19 cellular contexts compared by ENCODE assay signal in the genomic region with DNA sequence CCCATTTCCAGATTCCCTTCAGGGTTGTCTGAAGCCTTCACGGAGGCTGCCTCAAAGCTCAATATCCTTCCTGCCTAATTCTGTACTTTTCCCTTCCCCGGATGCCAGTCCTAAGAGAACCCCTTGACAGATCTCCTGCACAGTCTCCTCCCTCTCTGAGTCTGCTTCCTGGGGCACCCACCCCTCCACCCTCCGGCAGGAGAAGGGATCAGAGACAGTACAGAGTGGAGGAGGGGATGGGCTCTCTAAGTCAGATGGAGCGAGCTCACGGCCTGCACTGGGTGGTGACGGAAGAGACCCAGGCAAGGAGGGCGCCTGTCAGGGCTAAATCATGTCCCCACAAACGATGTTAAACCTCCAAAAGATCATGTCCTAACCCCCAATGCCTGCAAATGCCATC. TPM values are rescaled to one million over a fixed set of nuclear protein-coding genes. Genes with fewer than 3 reads are reported as not detected.
DNase-seq lines count a peak whose midpoint lies in the region; ATAC-seq lines count a peak whose summit lies in the region.
"Had no signal": no experiment of that assay in that cellular context is flagged by ENCODE, and none has a peak within 500 bp of the region (broad histone marks: within the 10 kb centered on the region; RNA-seq: fewer than 3 reads in every experiment).

No MANE protein-coding gene starts in this region.

- ATAC-seq in activated naive CD8-positive, alpha-beta T cell treated with anti-CD3 and anti-CD28 coated beads, Interleukin-2, amount 10 ng/mL, durations not matched to agents 7 days and 5 days (ENCODE audit: low read depth), result no peak
- no peak for ATAC-seq in left ventricle myocardium superior
- ATAC-seq in GM19455 (IDR thresholded peaks at IDR 0.05; ENCODE audit: unreplicated experiment), result no peak

- peak overlapping the region; percentile 10 for H2BK15ac ChIP-seq in neuronal stem cell (ENCODE audit: low read length)

- H3K79me1 ChIP-seq in neuronal stem cell (ENCODE audit: low read depth, low read length), result no peaks in the 10 kb centered on the region

- H3K9ac ChIP-seq in neuronal stem cell (ENCODE audit: low read depth, low read length, poor library complexity), result no peak overlapping the region

- H3K4me3 Mint-ChIP-seq in CD4-positive, alpha-beta memory T cell, result peak overlapping the region in 7 of 8 donors; percentile 61 to 80 (median 71)
- peak overlapping the region in 3 of 4 donors; percentile 67 to 83 (median 81) for H3K4me3 Mint-ChIP-seq in IgD-negative memory B cell
- peak overlapping the region; percentile 76 for H3K4me3 Mint-ChIP-seq in activated naive CD8-positive, alpha-beta T cell treated with anti-CD3 and anti-CD28 coated beads, Interleukin-2, amount 10 ng/mL, durations not matched to agents 7 days and 5 days

- H3K27ac Mint-ChIP-seq in CD4-positive, alpha-beta memory T cell, result peak overlapping the region; percentile 92 to 97 (median 95)
- H3K27ac Mint-ChIP-seq in IgD-negative memory B cell, result peak overlapping the region in 2 of 3 donors; percentile 79 to 96
- peak overlapping the region; percentile 96 for H3K27ac Mint-ChIP-seq in activated naive CD8-positive, alpha-beta T cell treated with anti-CD3 and anti-CD28 coated beads, Interleukin-2, amount 10 ng/mL, durations not matched to agents 7 days and 5 days

- no peak overlapping the region for H4K8ac ChIP-seq in neuronal stem cell (ENCODE audit: low read depth, low read length)

- no peak overlapping the region for H2AFZ ChIP-seq in neuronal stem cell (ENCODE audit: low read length)

- no peak overlapping the region for H3K4me3 ChIP-seq in CD4-positive, alpha-beta memory T cell (ENCODE audit: low read length in 2 of 2)
- H3K4me3 ChIP-seq in neuronal stem cell (ENCODE audit: low read length in 2 of 2), result no peak overlapping the region
- H3K4me3 ChIP-seq: heart right ventricle, lower lobe of right lung, prostate gland, SK-N-MC, smooth muscle cell had no signal

- POLR2A ChIA-PET in CD4-positive, alpha-beta memory T cell (lab: Charles Lee; ENCODE audit: partially characterized antibody), result interaction anchor here (0.9 to 7.3 kb wide), 8 partner anchors 15 to 197 kb away, joined by 3 to 116 read pairs (median 3); no protein-coding TSS in a partner anchor
- POLR2A ChIA-PET in activated naive CD8-positive, alpha-beta T cell treated with anti-CD3 and anti-CD28 coated beads, Interleukin-2, amount 10 ng/mL, durations not matched to agents 7 days and 5 days (lab: Charles Lee), result interaction anchor here (0.6 to 6.8 kb wide), 9 partner anchors 8 to 113 kb away, joined by 3 to 59 read pairs (median 6); no protein-coding TSS in a partner anchor

- no peak overlapping the region for H4K91ac ChIP-seq in neuronal stem cell (ENCODE audit: low read depth, low read length, poor library complexity)

- CTCF ChIA-PET in CD4-positive, alpha-beta memory T cell (lab: Charles Lee; ENCODE audit: partially characterized antibody), result interaction anchor here (1.0 to 10.5 kb wide), 7 partner anchors 12 to 227 kb away, joined by 3 to 164 read pairs (median 5); no protein-coding TSS in a partner anchor

- no peak overlapping the region for H2AK5ac ChIP-seq in neuronal stem cell (ENCODE audit: low read depth, low read length)

- no CpG with 5 or more reads among the region's 8 CpGs for WGBS in neuronal stem cell (ENCODE audit: extremely low coverage in 2 of 2, insufficient read length in 2 of 2, insufficient replicate concordance in 1 of 2), 2 donors

- DNase-seq in CD4-positive, alpha-beta memory T cell, result no peak
- DNase-seq in activated naive CD8-positive, alpha-beta T cell treated with anti-CD3 and anti-CD28 coated beads, Interleukin-2, amount 10 ng/mL, durations not matched to agents 7 days and 5 days, result no peak
- DNase-seq in neuronal stem cell (ENCODE audit: low spot score), result no peak
- no peak for DNase-seq in stimulated activated CD4-positive, alpha-beta T cell treated with anti-CD3 and anti-CD28 coated beads, Interleukin-4, amount 100 ng/mL, for 4 hours
- no peak for DNase-seq in left ventricle myocardium superior
- DNase-seq: DMS79; GOT3; heart right ventricle; lower lobe of right lung; MM.1S; NCI-H1694; NCI-H345; stimulated activated CD8-positive, alpha-beta memory T cell treated with anti-CD3 and anti-CD28 coated beads, Interleukin-4, amount 100 ng/mL, for 48 hours had no signal

- H3K18ac ChIP-seq in neuronal stem cell (ENCODE audit: low read length), result no peak overlapping the region

- no peaks in the 10 kb centered on the region for H3K36me3 ChIP-seq in CD4-positive, alpha-beta memory T cell (ENCODE audit: insufficient read depth, low read length)
- H3K36me3 ChIP-seq in neuronal stem cell (replicated peaks in 1 of 2; ENCODE audit: control insufficient read depth in 2 of 2, insufficient read depth in 2 of 2, low read length in 2 of 2), result no peaks in the 10 kb centered on the region
- H3K36me3 ChIP-seq: heart right ventricle, lower lobe of right lung, prostate gland had no signal

- H3K4ac ChIP-seq in neuronal stem cell (ENCODE audit: low read length), result no peak overlapping the region

- no peaks in the 10 kb centered on the region for H3K27me3 ChIP-seq in CD4-positive, alpha-beta memory T cell (ENCODE audit: insufficient read depth, low read length)
- peaks cover 0 to 2% (median 0%) of the 10 kb centered on the region in 3 experiments for H3K27me3 ChIP-seq in neuronal stem cell (ENCODE audit: control insufficient read depth in 3 of 3, insufficient read depth in 3 of 3, low read depth in 1 of 3, low read length in 3 of 3)

- H3K4me1 Mint-ChIP-seq in CD4-positive, alpha-beta memory T cell, result peaks cover 47 to 78% (median 62%) of the 10 kb centered on the region in 4 donors
- H3K4me1 Mint-ChIP-seq in IgD-negative memory B cell, result peaks cover 31 to 42% (median 33%) of the 10 kb centered on the region in 3 donors
- H3K4me1 Mint-ChIP-seq in activated naive CD8-positive, alpha-beta T cell treated with anti-CD3 and anti-CD28 coated beads, Interleukin-2, amount 10 ng/mL, durations not matched to agents 7 days and 5 days, result peaks cover 50% of the 10 kb centered on the region

- no peaks in the 10 kb centered on the region for H3K9me3 Mint-ChIP-seq in CD4-positive, alpha-beta memory T cell
- no peaks in the 10 kb centered on the region for H3K9me3 Mint-ChIP-seq in IgD-negative memory B cell
- H3K9me3 Mint-ChIP-seq in activated naive CD8-positive, alpha-beta T cell treated with anti-CD3 and anti-CD28 coated beads, Interleukin-2, amount 10 ng/mL, durations not matched to agents 7 days and 5 days, result no peaks in the 10 kb centered on the region
- H3K9me3 Mint-ChIP-seq: CD14-positive monocyte had no signal

- no peak overlapping the region for H3K23ac ChIP-seq in neuronal stem cell (ENCODE audit: low read depth, low read length, poor library complexity)

- no peak overlapping the region for H2BK120ac ChIP-seq in neuronal stem cell (ENCODE audit: low read depth, low read length)

- H3K36me3 Mint-ChIP-seq in CD4-positive, alpha-beta memory T cell, result peaks cover 0 to 1% of the 10 kb centered on the region in 2 donors
- H3K36me3 Mint-ChIP-seq in IgD-negative memory B cell, result no peaks in the 10 kb centered on the region
- H3K36me3 Mint-ChIP-seq in activated naive CD8-positive, alpha-beta T cell treated with anti-CD3 and anti-CD28 coated beads, Interleukin-2, amount 10 ng/mL, durations not matched to agents 7 days and 5 days, result no peaks in the 10 kb centered on the region
- H3K36me3 Mint-ChIP-seq: CD14-positive monocyte had no signal

- no peaks in the 10 kb centered on the region for H3K9me3 ChIP-seq in CD4-positive, alpha-beta memory T cell (ENCODE audit: control insufficient read depth in 1 of 2, low read length in 2 of 2)
- H3K9me3 ChIP-seq in neuronal stem cell (replicated peaks in 1 of 2; ENCODE audit: control insufficient read depth in 2 of 2, insufficient read depth in 1 of 2, low read depth in 1 of 2, low read length in 2 of 2), result no peaks in the 10 kb centered on the region
- H3K9me3 ChIP-seq: lower lobe of right lung, prostate gland had no signal

- intact Hi-C loops in CD4-positive, alpha-beta memory T cell (cut with micrococcal nuclease), result loop anchor here (1.0 to 2.0 kb wide), 3 partner anchors 25 to 63 kb away; a partner anchor contains a TSS
- intact Hi-C loops in left ventricle myocardium superior (cut with micrococcal nuclease), result no loop called here

- no peak overlapping the region for H2BK12ac ChIP-seq in neuronal stem cell (ENCODE audit: low read length)

- no peak overlapping the region for H3K14ac ChIP-seq in neuronal stem cell (ENCODE audit: low read length)

- H3K27me3 Mint-ChIP-seq in CD4-positive, alpha-beta memory T cell, result no peaks in the 10 kb centered on the region
- H3K27me3 Mint-ChIP-seq in IgD-negative memory B cell, result no peaks in the 10 kb centered on the region
- H3K27me3 Mint-ChIP-seq in activated naive CD8-positive, alpha-beta T cell treated with anti-CD3 and anti-CD28 coated beads, Interleukin-2, amount 10 ng/mL, durations not matched to agents 7 days and 5 days, result peaks cover 4% of the 10 kb centered on the region

- no peak overlapping the region for H3K4me2 ChIP-seq in neuronal stem cell (ENCODE audit: insufficient read depth, low read length, poor library complexity, severe bottlenecking)
- H3K4me2 ChIP-seq: smooth muscle cell had no signal

- H3K27ac ChIP-seq in CD4-positive, alpha-beta memory T cell (ENCODE audit: low read depth, low read length), result peak overlapping the region; percentile 70
- H3K27ac ChIP-seq in neuronal stem cell (replicated peaks; ENCODE audit: low read length), result no peak overlapping the region
- H3K27ac ChIP-seq: lower lobe of right lung, prostate gland, SK-N-MC had no signal

- peaks cover 75% of the 10 kb centered on the region for H3K4me1 ChIP-seq in CD4-positive, alpha-beta memory T cell (ENCODE audit: insufficient read depth, low read length)
- peaks cover 0 to 5% of the 10 kb centered on the region in 2 donors for H3K4me1 ChIP-seq in neuronal stem cell (ENCODE audit: control insufficient read depth in 2 of 2, insufficient read depth in 1 of 2, low read depth in 1 of 2, low read length in 2 of 2)
- H3K4me1 ChIP-seq: lower lobe of right lung, prostate gland had no signal

- no peak overlapping the region for H2BK5ac ChIP-seq in neuronal stem cell (ENCODE audit: low read length)

RNA-seq across cellular contexts. Expression of a gene that starts 48.0 kb away (rescaled TPM):
- 100 to 1,000 TPM; 131 to 136 TPM for total RNA-seq in CD4-positive, alpha-beta memory T cell
- 10 to 100 TPM in 1 of 2 donors, 1 to 10 TPM in 1; 4.9 to 39.6 TPM for polyA plus RNA-seq in CD4-positive, alpha-beta memory T cell
- 52.4 TPM for polyA plus RNA-seq in IgD-negative memory B cell
- total RNA-seq in activated naive CD8-positive, alpha-beta T cell treated with anti-CD3 and anti-CD28 coated beads, Interleukin-2, amount 10 ng/mL, durations not matched to agents 7 days and 5 days, result 100 to 1,000 TPM; 140 to 151 TPM
- polyA plus RNA-seq in neuronal stem cell (2013, experiment 1 of 2), result 0.59 TPM
- polyA plus RNA-seq in neuronal stem cell (2013, experiment 2 of 2), result 0.60 TPM
- total RNA-seq in left ventricle myocardium superior, result 0.37 TPM

Comparison
In these comparisons a context has a peak if more than half of its experiments do, and no peak if none do; other contexts are left out.
1. RNA of a gene that starts 48.0 kb away (total RNA-seq): 140 to 151 TPM in activated naive CD8-positive, alpha-beta T cell treated with anti-CD3 and anti-CD28 coated beads, Interleukin-2, amount 10 ng/mL, durations not matched to agents 7 days and 5 days and 131 to 136 TPM in CD4-positive, alpha-beta memory T cell; 0.37 TPM in left ventricle myocardium superior (single experiment); every median in the first group is over 10 times any median in the second.
2. Peak in every context shown above with its lines, with median percentiles within 50 percentile points of each other: H3K27ac Mint-ChIP-seq and H3K4me3 Mint-ChIP-seq.